ENCODE assay signal across 15 cellular contexts in genomic region chr17:74515941-74516340, GRCh38. TPM values are rescaled to one million over a fixed set of nuclear protein-coding genes. Genes with fewer than 3 reads are reported as not detected.
DNase-seq lines count a peak whose midpoint lies in the region; ATAC-seq and TF ChIP-seq lines count a peak whose summit lies in the region.
"Had no signal": no experiment of that assay in that cellular context is flagged by ENCODE, and none has a peak within 500 bp of the region (broad histone marks: within the 10 kb centered on the region; RNA-seq: fewer than 3 reads in every experiment).

No MANE protein-coding gene starts in this region.

- H3K4me3 Mint-ChIP-seq in natural killer cell, result no peak overlapping the region
- no peak overlapping the region for H3K4me3 Mint-ChIP-seq in natural killer cell treated with Interleukin-12 subunit alpha and Interleukin-12 subunit beta and Interleukin-15 and Interleukin-18, amount 100 ng/mL, for 72 hours
- H3K4me3 Mint-ChIP-seq in dendritic cell treated with granulocyte-macrophage colony-stimulating factor and Interleukin-4, amounts not matched to agents 40 ng/mL and 50 ng/mL, for 4 days, result no peak overlapping the region
- H3K4me3 Mint-ChIP-seq: CD4-positive, alpha-beta T cell; GM23338 had no signal

- H3K27me3 Mint-ChIP-seq in natural killer cell (ENCODE audit: low read depth in 2 of 2), result peaks cover 8 to 10% of the 10 kb centered on the region in 2 donors
- H3K27me3 Mint-ChIP-seq in natural killer cell treated with Interleukin-12 subunit alpha and Interleukin-12 subunit beta and Interleukin-15 and Interleukin-18, amount 100 ng/mL, for 72 hours, result peaks cover 0 to 11% of the 10 kb centered on the region in 2 donors
- H3K27me3 Mint-ChIP-seq in dendritic cell treated with granulocyte-macrophage colony-stimulating factor and Interleukin-4, amounts not matched to agents 40 ng/mL and 50 ng/mL, for 4 days, result no peaks in the 10 kb centered on the region

- intact Hi-C loops in natural killer cell (cut with micrococcal nuclease), result loop anchor here (2.0 kb wide), 1 partner anchor 17 kb away; no protein-coding TSS in a partner anchor
- intact Hi-C loops in dendritic cell treated with granulocyte-macrophage colony-stimulating factor and Interleukin-4, amounts not matched to agents 40 ng/mL and 50 ng/mL, for 4 days (cut with micrococcal nuclease), result no loop called here

- POLR2A ChIA-PET in GM10248 (lab: Yijun Ruan, JAX), result no interaction called here

- H3K4me1 Mint-ChIP-seq in natural killer cell, result peaks cover 29% of the 10 kb centered on the region in 2 donors
- H3K4me1 Mint-ChIP-seq in natural killer cell treated with Interleukin-12 subunit alpha and Interleukin-12 subunit beta and Interleukin-15 and Interleukin-18, amount 100 ng/mL, for 72 hours (ENCODE audit: low read depth in 2 of 2), result peaks cover 23 to 41% of the 10 kb centered on the region in 2 donors
- H3K4me1 Mint-ChIP-seq in dendritic cell treated with granulocyte-macrophage colony-stimulating factor and Interleukin-4, amounts not matched to agents 40 ng/mL and 50 ng/mL, for 4 days (ENCODE audit: low read depth), result peaks cover 82% of the 10 kb centered on the region
- H3K4me1 Mint-ChIP-seq: GM23338 had no signal

- DNase-seq in natural killer cell (no peak), mesenteric fat pad (ENCODE audit: low spot score) (peak; percentile 35), GM10248 (ENCODE audit: extremely low spot score) (no peak)
- DNase-seq in natural killer cell treated with Interleukin-12 subunit alpha and Interleukin-12 subunit beta and Interleukin-15 and Interleukin-18, amount 100 ng/mL, for 72 hours (ENCODE audit: low spot score), result no peak
- no peak for DNase-seq in stimulated activated CD4-positive, alpha-beta T cell treated with anti-CD3 and anti-CD28 coated beads, Interleukin-12 subunit alpha, Interleukin-12 subunit beta, amount 100 ng/mL, for 4 hours
- DNase-seq: ACHN; BE2C; C1 segment of cervical spinal cord; Caco-2; CD4-positive, alpha-beta T cell; HCEC 1CT had no signal

- CTCF ChIA-PET in GM10248 (lab: Yijun Ruan, JAX), result interaction anchor here (0.6 to 2.1 kb wide), 3 partner anchors 12 to 136 kb away, joined by 3 to 6 read pairs (median 5); no protein-coding TSS in a partner anchor

- TF ChIP-seq CTCF in natural killer cell (IDR thresholded peaks at IDR 0.05) (no peak), GM10248 (IDR thresholded peaks at IDR 0.05; ENCODE audit: control extremely low read depth, extremely low read depth, low read depth, missing control alignments) (no peak)

- peak overlapping the region; percentile 48 to 62 for H3K27ac Mint-ChIP-seq in natural killer cell
- no peak overlapping the region for H3K27ac Mint-ChIP-seq in natural killer cell treated with Interleukin-12 subunit alpha and Interleukin-12 subunit beta and Interleukin-15 and Interleukin-18, amount 100 ng/mL, for 72 hours
- H3K27ac Mint-ChIP-seq in dendritic cell treated with granulocyte-macrophage colony-stimulating factor and Interleukin-4, amounts not matched to agents 40 ng/mL and 50 ng/mL, for 4 days, result peak overlapping the region; percentile 82
- H3K27ac Mint-ChIP-seq: CD4-positive, alpha-beta T cell; GM23338 had no signal

- ATAC-seq in natural killer cell (no peak), GM19467 (IDR thresholded peaks at IDR 0.05; ENCODE audit: unreplicated experiment) (no peak)
- ATAC-seq in natural killer cell treated with Interleukin-12 subunit alpha and Interleukin-12 subunit beta and Interleukin-15 and Interleukin-18, amount 100 ng/mL, for 72 hours, result no peak
- ATAC-seq: GM23338 had no signal

- peaks cover 2 to 10% of the 10 kb centered on the region in 2 donors for H3K9me3 Mint-ChIP-seq in natural killer cell
- H3K9me3 Mint-ChIP-seq in natural killer cell treated with Interleukin-12 subunit alpha and Interleukin-12 subunit beta and Interleukin-15 and Interleukin-18, amount 100 ng/mL, for 72 hours, result peaks cover 10% of the 10 kb centered on the region
- peaks cover 22% of the 10 kb centered on the region for H3K9me3 Mint-ChIP-seq in dendritic cell treated with granulocyte-macrophage colony-stimulating factor and Interleukin-4, amounts not matched to agents 40 ng/mL and 50 ng/mL, for 4 days

- H3K36me3 Mint-ChIP-seq in natural killer cell, result peaks cover 8% of the 10 kb centered on the region
- H3K36me3 Mint-ChIP-seq in natural killer cell treated with Interleukin-12 subunit alpha and Interleukin-12 subunit beta and Interleukin-15 and Interleukin-18, amount 100 ng/mL, for 72 hours, result peaks cover 16% of the 10 kb centered on the region
- peaks cover 12% of the 10 kb centered on the region for H3K36me3 Mint-ChIP-seq in dendritic cell treated with granulocyte-macrophage colony-stimulating factor and Interleukin-4, amounts not matched to agents 40 ng/mL and 50 ng/mL, for 4 days (ENCODE audit: low read depth)

RNA-seq across cellular contexts. Expression of gene CD300LB, which starts 15.3 kb away (rescaled TPM):
- total RNA-seq in natural killer cell (1 to 10 TPM; 2.0 to 4.9 (median 3.5) TPM), mesenteric fat pad (1.3 TPM)
- under 1 TPM; 0.17 to 0.39 TPM for total RNA-seq in natural killer cell treated with Interleukin-12 subunit alpha and Interleukin-12 subunit beta and Interleukin-15 and Interleukin-18, amount 100 ng/mL, for 72 hours
- total RNA-seq: Caco-2, GM23338, HT-29 had no signal

RNA-seq across cellular contexts. Expression of gene CD300C, which starts 30.0 kb away (rescaled TPM):
- total RNA-seq in natural killer cell (1 to 10 TPM; 4.3 to 7.6 (median 6.9) TPM), mesenteric fat pad (4.1 TPM)
- total RNA-seq in natural killer cell treated with Interleukin-12 subunit alpha and Interleukin-12 subunit beta and Interleukin-15 and Interleukin-18, amount 100 ng/mL, for 72 hours, result 1 to 10 TPM; 1.5 to 5.8 TPM
- total RNA-seq: Caco-2, GM23338 had no signal

RNA-seq across cellular contexts. Expression of gene CD300A, which starts 49.5 kb away (rescaled TPM):
- 100 to 1,000 TPM; 287 to 370 (median 295) TPM for total RNA-seq in natural killer cell
- total RNA-seq in natural killer cell treated with Interleukin-12 subunit alpha and Interleukin-12 subunit beta and Interleukin-15 and Interleukin-18, amount 100 ng/mL, for 72 hours, result 10 to 100 TPM; 17.6 to 43.7 TPM
- 19.0 TPM for total RNA-seq in mesenteric fat pad
- total RNA-seq: Caco-2, HT-29 had no signal

RNA-seq across cellular contexts. Expression of gene CD300H, which starts 51.4 kb away (rescaled TPM):
- total RNA-seq in natural killer cell (1 to 10 TPM in 1 of 3 donors, under 1 TPM in 1, not detected in 1; 0.90 to 9.3 TPM), mesenteric fat pad (not detected)
- not detected for total RNA-seq in natural killer cell treated with Interleukin-12 subunit alpha and Interleukin-12 subunit beta and Interleukin-15 and Interleukin-18, amount 100 ng/mL, for 72 hours
- total RNA-seq: Caco-2; CD4-positive, alpha-beta T cell; GM23338; HT-29 had no signal

Comparison
In these comparisons a context has a peak if more than half of its experiments do, and no peak if none do; other contexts are left out.
1. H3K27ac Mint-ChIP-seq: peak in natural killer cell (2 of 2) and dendritic cell treated with granulocyte-macrophage colony-stimulating factor and Interleukin-4, amounts not matched to agents 40 ng/mL and 50 ng/mL, for 4 days (single experiment); none in natural killer cell treated with Interleukin-12 subunit alpha and Interleukin-12 subunit beta and Interleukin-15 and Interleukin-18, amount 100 ng/mL, for 72 hours (0 of 2).
2. RNA of gene CD300A, which starts 49.5 kb away (total RNA-seq): 287 to 370 TPM in natural killer cell; 17.6 to 43.7 TPM in natural killer cell treated with Interleukin-12 subunit alpha and Interleukin-12 subunit beta and Interleukin-15 and Interleukin-18, amount 100 ng/mL, for 72 hours and 19.0 TPM in mesenteric fat pad (single experiment); every median in the first group is over 4 times any median in the second.